In the genomic region with DNA sequence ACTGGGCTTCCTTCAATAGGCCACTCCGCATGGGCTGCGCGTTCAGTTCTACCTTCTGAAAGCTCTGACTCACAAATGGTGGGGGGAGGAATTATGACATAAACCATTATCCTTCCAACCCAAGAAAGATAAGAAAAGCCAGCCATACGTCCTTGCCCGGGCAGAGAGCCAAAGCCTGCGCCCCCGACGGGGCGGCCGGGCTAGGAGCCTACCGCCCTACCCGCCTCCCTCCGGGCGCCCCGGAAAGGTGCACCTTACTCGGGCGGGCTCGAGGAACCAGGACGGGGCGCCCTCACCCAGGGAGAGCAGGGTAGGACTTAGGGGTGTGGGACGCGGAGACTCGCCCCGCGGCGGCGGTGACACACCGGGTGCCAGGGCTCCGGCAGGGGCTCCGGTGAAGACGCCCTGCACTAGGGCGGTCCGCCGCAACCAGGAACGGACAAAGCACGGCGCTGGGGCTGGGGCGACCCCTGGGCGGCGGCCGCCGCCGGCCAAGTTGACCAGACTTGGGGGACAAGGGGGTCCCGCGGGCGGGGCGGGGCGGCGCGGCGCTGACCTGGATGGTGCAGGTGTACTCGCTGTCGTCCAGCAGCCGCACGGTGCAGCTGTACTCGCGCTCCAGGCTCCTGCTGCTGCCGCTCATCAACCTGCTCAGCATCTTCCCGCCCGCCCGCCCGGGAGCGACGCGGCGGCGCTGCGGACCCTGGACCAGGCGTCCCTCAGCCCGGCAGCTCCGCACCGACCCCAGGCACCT, we compare ENCODE assay signal across 1 cellular context.
TF ChIP-seq lines count a peak whose summit lies in the region.

No MANE protein-coding gene starts in this region.

TF ChIP-seq in HEK293, 187 proteins besides CTCF, POLR2A, EP300 and RAD21 (continued from another document and continues in another):
- TF ChIP-seq, protein P1, sequence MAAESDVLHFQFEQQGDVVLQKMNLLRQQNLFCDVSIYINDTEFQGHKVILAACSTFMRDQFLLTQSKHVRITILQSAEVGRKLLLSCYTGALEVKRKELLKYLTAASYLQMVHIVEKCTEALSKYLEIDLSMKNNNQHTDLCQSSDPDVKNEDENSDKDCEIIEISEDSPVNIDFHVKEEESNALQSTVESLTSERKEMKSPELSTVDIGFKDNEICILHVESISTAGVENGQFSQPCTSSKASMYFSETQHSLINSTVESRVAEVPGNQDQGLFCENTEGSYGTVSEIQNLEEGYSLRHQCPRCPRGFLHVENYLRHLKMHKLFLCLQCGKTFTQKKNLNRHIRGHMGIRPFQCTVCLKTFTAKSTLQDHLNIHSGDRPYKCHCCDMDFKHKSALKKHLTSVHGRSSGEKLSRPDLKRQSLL (tag by site-specific recombination; IDR thresholded peaks at IDR 0.05): peak; percentile 52; the same call in 1 of the 2 replicates
- TF ChIP-seq ZBTB1 (tag by site-specific recombination; IDR thresholded peaks at IDR 0.05): no peak
- no peak for TF ChIP-seq ZNF221 (tag by site-specific recombination; IDR thresholded peaks at IDR 0.05; ENCODE audit: borderline replicate concordance)
- no peak for TF ChIP-seq ZNF707 (tag by site-specific recombination; IDR thresholded peaks at IDR 0.05)
- no peak for TF ChIP-seq ZNF169 (tag by site-specific recombination; IDR thresholded peaks at IDR 0.05)
- TF ChIP-seq ZNF274 (IDR thresholded peaks at IDR 0.05; ENCODE audit: low read length): no peak
- TF ChIP-seq ZNF274 (tag by site-specific recombination; IDR thresholded peaks at IDR 0.05; ENCODE audit: borderline replicate concordance): no peak
- TF ChIP-seq PATZ1 (tag by site-specific recombination; IDR thresholded peaks at IDR 0.05): peak; percentile 90
- no peak for TF ChIP-seq ZSCAN18 (tag by site-specific recombination; IDR thresholded peaks at IDR 0.05)
- TF ChIP-seq KLF16 (tag by site-specific recombination; IDR thresholded peaks at IDR 0.05): no peak
- no peak for TF ChIP-seq ZNF211 (tag by site-specific recombination; IDR thresholded peaks at IDR 0.05; ENCODE audit: low read depth)
- TF ChIP-seq YY1 (tag by site-specific recombination; IDR thresholded peaks at IDR 0.05): no peak
- TF ChIP-seq, protein P2, sequence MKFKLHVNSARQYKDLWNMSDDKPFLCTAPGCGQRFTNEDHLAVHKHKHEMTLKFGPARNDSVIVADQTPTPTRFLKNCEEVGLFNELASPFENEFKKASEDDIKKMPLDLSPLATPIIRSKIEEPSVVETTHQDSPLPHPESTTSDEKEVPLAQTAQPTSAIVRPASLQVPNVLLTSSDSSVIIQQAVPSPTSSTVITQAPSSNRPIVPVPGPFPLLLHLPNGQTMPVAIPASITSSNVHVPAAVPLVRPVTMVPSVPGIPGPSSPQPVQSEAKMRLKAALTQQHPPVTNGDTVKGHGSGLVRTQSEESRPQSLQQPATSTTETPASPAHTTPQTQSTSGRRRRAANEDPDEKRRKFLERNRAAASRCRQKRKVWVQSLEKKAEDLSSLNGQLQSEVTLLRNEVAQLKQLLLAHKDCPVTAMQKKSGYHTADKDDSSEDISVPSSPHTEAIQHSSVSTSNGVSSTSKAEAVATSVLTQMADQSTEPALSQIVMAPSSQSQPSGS (tag by site-specific recombination; IDR thresholded peaks at IDR 0.05; ENCODE audit: low read depth): 0 out of 2 replicates have a peak, but pooled peaks have one; percentile 22
- TF ChIP-seq GLI4 (tag by site-specific recombination; IDR thresholded peaks at IDR 0.05): no peak
- peak; percentile 97 for TF ChIP-seq ZEB2 (tag by site-specific recombination; IDR thresholded peaks at IDR 0.05)
- TF ChIP-seq, protein P3, sequence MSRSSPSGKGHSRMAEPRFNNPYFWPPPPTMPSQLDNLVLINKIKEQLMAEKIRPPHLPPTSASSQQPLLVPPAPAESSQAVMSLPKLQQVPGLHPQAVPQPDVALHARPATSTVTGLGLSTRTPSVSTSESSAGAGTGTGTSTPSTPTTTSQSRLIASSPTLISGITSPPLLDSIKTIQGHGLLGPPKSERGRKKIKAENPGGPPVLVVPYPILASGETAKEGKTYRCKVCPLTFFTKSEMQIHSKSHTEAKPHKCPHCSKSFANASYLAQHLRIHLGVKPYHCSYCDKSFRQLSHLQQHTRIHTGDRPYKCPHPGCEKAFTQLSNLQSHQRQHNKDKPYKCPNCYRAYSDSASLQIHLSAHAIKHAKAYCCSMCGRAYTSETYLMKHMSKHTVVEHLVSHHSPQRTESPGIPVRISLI (tag by site-specific recombination; IDR thresholded peaks at IDR 0.05): no peak
- no peak for TF ChIP-seq ZNF747 (tag by site-specific recombination; IDR thresholded peaks at IDR 0.05)
- no peak for TF ChIP-seq ZNF510 (tag by site-specific recombination; IDR thresholded peaks at IDR 0.05; ENCODE audit: insufficient replicate concordance)
- TF ChIP-seq, protein P4, sequence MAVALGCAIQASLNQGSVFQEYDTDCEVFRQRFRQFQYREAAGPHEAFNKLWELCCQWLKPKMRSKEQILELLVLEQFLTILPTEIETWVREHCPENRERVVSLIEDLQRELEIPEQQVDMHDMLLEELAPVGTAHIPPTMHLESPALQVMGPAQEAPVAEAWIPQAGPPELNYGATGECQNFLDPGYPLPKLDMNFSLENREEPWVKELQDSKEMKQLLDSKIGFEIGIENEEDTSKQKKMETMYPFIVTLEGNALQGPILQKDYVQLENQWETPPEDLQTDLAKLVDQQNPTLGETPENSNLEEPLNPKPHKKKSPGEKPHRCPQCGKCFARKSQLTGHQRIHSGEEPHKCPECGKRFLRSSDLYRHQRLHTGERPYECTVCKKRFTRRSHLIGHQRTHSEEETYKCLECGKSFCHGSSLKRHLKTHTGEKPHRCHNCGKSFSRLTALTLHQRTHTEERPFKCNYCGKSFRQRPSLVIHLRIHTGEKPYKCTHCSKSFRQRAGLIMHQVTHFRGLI (tag by site-specific recombination; IDR thresholded peaks at IDR 0.05): peak; percentile 60
- peak; percentile 100 for TF ChIP-seq ZBTB8A (tag by site-specific recombination; IDR thresholded peaks at IDR 0.05)
- TF ChIP-seq ZBTB7A (tag by site-specific recombination; IDR thresholded peaks at IDR 0.05; ENCODE audit: low read depth): 0 out of 2 replicates have a peak, but pooled peaks have one; percentile 34
- peak; percentile 84 for TF ChIP-seq ZNF600 (tag by site-specific recombination; IDR thresholded peaks at IDR 0.05)
- 0 out of 2 replicates have a peak, but pooled peaks have one; percentile 25 for TF ChIP-seq ZNF501 (tag by site-specific recombination; IDR thresholded peaks at IDR 0.05)
- no peak for TF ChIP-seq SALL2 (tag by site-specific recombination; IDR thresholded peaks at IDR 0.05; ENCODE audit: borderline replicate concordance)
- no peak for TF ChIP-seq ZNF768 (tag by site-specific recombination; IDR thresholded peaks at IDR 0.05)
- TF ChIP-seq, protein P5, sequence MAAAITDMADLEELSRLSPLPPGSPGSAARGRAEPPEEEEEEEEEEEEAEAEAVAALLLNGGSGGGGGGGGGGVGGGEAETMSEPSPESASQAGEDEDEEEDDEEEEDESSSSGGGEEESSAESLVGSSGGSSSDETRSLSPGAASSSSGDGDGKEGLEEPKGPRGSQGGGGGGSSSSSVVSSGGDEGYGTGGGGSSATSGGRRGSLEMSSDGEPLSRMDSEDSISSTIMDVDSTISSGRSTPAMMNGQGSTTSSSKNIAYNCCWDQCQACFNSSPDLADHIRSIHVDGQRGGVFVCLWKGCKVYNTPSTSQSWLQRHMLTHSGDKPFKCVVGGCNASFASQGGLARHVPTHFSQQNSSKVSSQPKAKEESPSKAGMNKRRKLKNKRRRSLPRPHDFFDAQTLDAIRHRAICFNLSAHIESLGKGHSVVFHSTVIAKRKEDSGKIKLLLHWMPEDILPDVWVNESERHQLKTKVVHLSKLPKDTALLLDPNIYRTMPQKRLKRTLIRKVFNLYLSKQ (tag by site-specific recombination; IDR thresholded peaks at IDR 0.05; ENCODE audit: borderline replicate concordance): no peak
- no peak for TF ChIP-seq ZSCAN16 (tag by site-specific recombination; IDR thresholded peaks at IDR 0.05)
- no peak for TF ChIP-seq ZNF785 (tag by site-specific recombination; IDR thresholded peaks at IDR 0.05)
- no peak for TF ChIP-seq ZNF202 (tag by site-specific recombination; IDR thresholded peaks at IDR 0.05; ENCODE audit: borderline replicate concordance)
- TF ChIP-seq ZNF792 (tag by site-specific recombination; IDR thresholded peaks at IDR 0.05): no peak
- peak; percentile 69 for TF ChIP-seq KLF1 (tag by site-specific recombination; IDR thresholded peaks at IDR 0.05)
- no peak for TF ChIP-seq ZNF571 (tag by site-specific recombination; IDR thresholded peaks at IDR 0.05)
- TF ChIP-seq ZFP69B (tag by site-specific recombination; IDR thresholded peaks at IDR 0.05): 0 out of 2 replicates have a peak, but pooled peaks have one; percentile 25
- TF ChIP-seq REPIN1 (tag by site-specific recombination; IDR thresholded peaks at IDR 0.05; ENCODE audit: low read depth): no peak
- TF ChIP-seq, protein P6, sequence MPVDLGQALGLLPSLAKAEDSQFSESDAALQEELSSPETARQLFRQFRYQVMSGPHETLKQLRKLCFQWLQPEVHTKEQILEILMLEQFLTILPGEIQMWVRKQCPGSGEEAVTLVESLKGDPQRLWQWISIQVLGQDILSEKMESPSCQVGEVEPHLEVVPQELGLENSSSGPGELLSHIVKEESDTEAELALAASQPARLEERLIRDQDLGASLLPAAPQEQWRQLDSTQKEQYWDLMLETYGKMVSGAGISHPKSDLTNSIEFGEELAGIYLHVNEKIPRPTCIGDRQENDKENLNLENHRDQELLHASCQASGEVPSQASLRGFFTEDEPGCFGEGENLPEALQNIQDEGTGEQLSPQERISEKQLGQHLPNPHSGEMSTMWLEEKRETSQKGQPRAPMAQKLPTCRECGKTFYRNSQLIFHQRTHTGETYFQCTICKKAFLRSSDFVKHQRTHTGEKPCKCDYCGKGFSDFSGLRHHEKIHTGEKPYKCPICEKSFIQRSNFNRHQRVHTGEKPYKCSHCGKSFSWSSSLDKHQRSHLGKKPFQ (tag by site-specific recombination; IDR thresholded peaks at IDR 0.05): no peak
- TF ChIP-seq ZNF248 (tag by site-specific recombination; IDR thresholded peaks at IDR 0.05): no peak
- TF ChIP-seq FEZF1 (tag by site-specific recombination; IDR thresholded peaks at IDR 0.05): peak; percentile 37; the same call in 1 of the 2 replicates
- peak; percentile 88 for TF ChIP-seq ZNF423 (tag by site-specific recombination; IDR thresholded peaks at IDR 0.05)
- peak; percentile 36; the same call in 1 of the 2 replicates for TF ChIP-seq ZNF843 (tag by site-specific recombination; IDR thresholded peaks at IDR 0.05)
- TF ChIP-seq ZNF701 (tag by site-specific recombination; IDR thresholded peaks at IDR 0.05): no peak
- TF ChIP-seq, protein P7, sequence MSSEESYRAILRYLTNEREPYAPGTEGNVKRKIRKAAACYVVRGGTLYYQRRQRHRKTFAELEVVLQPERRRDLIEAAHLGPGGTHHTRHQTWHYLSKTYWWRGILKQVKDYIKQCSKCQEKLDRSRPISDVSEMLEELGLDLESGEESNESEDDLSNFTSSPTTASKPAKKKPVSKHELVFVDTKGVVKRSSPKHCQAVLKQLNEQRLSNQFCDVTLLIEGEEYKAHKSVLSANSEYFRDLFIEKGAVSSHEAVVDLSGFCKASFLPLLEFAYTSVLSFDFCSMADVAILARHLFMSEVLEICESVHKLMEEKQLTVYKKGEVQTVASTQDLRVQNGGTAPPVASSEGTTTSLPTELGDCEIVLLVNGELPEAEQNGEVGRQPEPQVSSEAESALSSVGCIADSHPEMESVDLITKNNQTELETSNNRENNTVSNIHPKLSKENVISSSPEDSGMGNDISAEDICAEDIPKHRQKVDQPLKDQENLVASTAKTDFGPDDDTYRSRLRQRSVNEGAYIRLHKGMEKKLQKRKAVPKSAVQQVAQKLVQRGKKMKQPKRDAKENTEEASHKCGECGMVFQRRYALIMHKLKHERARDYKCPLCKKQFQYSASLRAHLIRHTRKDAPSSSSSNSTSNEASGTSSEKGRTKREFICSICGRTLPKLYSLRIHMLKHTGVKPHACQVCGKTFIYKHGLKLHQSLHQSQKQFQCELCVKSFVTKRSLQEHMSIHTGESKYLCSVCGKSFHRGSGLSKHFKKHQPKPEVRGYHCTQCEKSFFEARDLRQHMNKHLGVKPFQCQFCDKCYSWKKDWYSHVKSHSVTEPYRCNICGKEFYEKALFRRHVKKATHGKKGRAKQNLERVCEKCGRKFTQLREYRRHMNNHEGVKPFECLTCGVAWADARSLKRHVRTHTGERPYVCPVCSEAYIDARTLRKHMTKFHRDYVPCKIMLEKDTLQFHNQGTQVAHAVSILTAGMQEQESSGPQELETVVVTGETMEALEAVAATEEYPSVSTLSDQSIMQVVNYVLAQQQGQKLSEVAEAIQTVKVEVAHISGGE (tag by site-specific recombination; conservative IDR thresholded peaks at IDR 0.05; ENCODE audit: low read depth): peak; percentile 48; the same call in 1 of the 2 replicates
- TF ChIP-seq ZNF580 (tag by site-specific recombination; IDR thresholded peaks at IDR 0.05): peak; percentile 92
- peak; percentile 45; the same call in 1 of the 2 replicates for TF ChIP-seq IKZF3 (tag by site-specific recombination; IDR thresholded peaks at IDR 0.05)
- TF ChIP-seq ZNF184 (tag by site-specific recombination; IDR thresholded peaks at IDR 0.05): 0 out of 2 replicates have a peak, but pooled peaks have one; percentile 56
